In genomic region chr1:144413404-144414118, GRCh38 we compare ENCODE assay signal across 9 cellular contexts. TPM values are rescaled to one million over a fixed set of nuclear protein-coding genes. Genes with fewer than 3 reads are reported as not detected.
DNase-seq lines count a peak whose midpoint lies in the region; ATAC-seq and TF ChIP-seq lines count a peak whose summit lies in the region.
"Not testable (repeated sequence)": the region's sequence is repeated elsewhere in the genome, so short reads cannot be mapped to it uniquely, and the experiment has no call there.
"Had no signal": no experiment of that assay in that cellular context is flagged by ENCODE, and none has a peak within 500 bp of the region (broad histone marks: within the 10 kb centered on the region; RNA-seq: fewer than 3 reads in every experiment).

No MANE protein-coding gene starts in this region.

- peak overlapping the region; percentile 95 for H3K27ac Mint-ChIP-seq in activated CD4-positive, alpha-beta memory T cell treated with anti-CD3 and anti-CD28 coated beads for 36 hours

- not testable (repeated sequence) for H3K9me3 ChIP-seq in A673 (ENCODE audit: low read depth, low read length, poor library complexity, severe bottlenecking); breast epithelium; mesodermal cell (ENCODE audit: control insufficient read depth, low read length); gastrocnemius medialis

- not testable (repeated sequence) for H3K27me3 ChIP-seq in A673 (replicated peaks; ENCODE audit: insufficient read depth, low read depth, low read length, poor library complexity); breast epithelium; gastrocnemius medialis

- peak; percentile 6 for ATAC-seq in GM21515 (IDR thresholded peaks at IDR 0.05; ENCODE audit: unreplicated experiment)
- not testable (repeated sequence) for ATAC-seq in gastrocnemius medialis

- TF ChIP-seq CTCF in A673 (conservative IDR thresholded peaks at IDR 0.05; ENCODE audit: low read depth, low read length); LNCaP clone FGC (IDR thresholded peaks at IDR 0.05; ENCODE audit: control insufficient read depth, extremely low read depth, insufficient read depth); breast epithelium (IDR thresholded peaks at IDR 0.05); fibroblast of the aortic adventitia (IDR thresholded peaks at IDR 0.05; ENCODE audit: insufficient read depth, low read length); gastrocnemius medialis (IDR thresholded peaks at IDR 0.05 in 4 of 5, conservative IDR thresholded peaks at IDR 0.05 in 1 of 5): not testable (repeated sequence)

- POLR2A ChIA-PET in A673 (lab: Charles Lee; ENCODE audit: low non-redundant PET); activated CD4-positive, alpha-beta memory T cell treated with anti-CD3 and anti-CD28 coated beads for 36 hours (lab: Charles Lee): not testable (repeated sequence)

- not testable (repeated sequence) for H3K36me3 ChIP-seq in A673 (ENCODE audit: insufficient read depth, low read length, poor library complexity, severe bottlenecking); breast epithelium; mesodermal cell (ENCODE audit: control insufficient read depth, insufficient read depth, low read length); gastrocnemius medialis

- not testable (repeated sequence) for DNase-seq in A673 (ENCODE audit: low spot score); LNCaP clone FGC (ENCODE audit: low read depth); breast epithelium (ENCODE audit: low spot score in 2 of 2); fibroblast of the aortic adventitia (ENCODE audit: low read depth); gastrocnemius medialis
- DNase-seq in activated CD4-positive, alpha-beta memory T cell treated with anti-CD3 and anti-CD28 coated beads for 36 hours: peak; percentile 14

- H3K27me3 Mint-ChIP-seq in activated CD4-positive, alpha-beta memory T cell treated with anti-CD3 and anti-CD28 coated beads for 36 hours: not testable (repeated sequence)

- H3K4me1 Mint-ChIP-seq in activated CD4-positive, alpha-beta memory T cell treated with anti-CD3 and anti-CD28 coated beads for 36 hours (ENCODE audit: low read depth): not testable (repeated sequence)

- BruUV-seq in A673 (replicated peaks; lab: Mats Ljungman, UMichigan): not testable (repeated sequence)

- in situ Hi-C loops in gastrocnemius medialis (cut with MboI; ENCODE audit: low sequenced_read_pairs in 4 of 4): not testable (repeated sequence)

- H3K9me3 Mint-ChIP-seq in activated CD4-positive, alpha-beta memory T cell treated with anti-CD3 and anti-CD28 coated beads for 36 hours: not testable (repeated sequence)

- H3K36me3 Mint-ChIP-seq in activated CD4-positive, alpha-beta memory T cell treated with anti-CD3 and anti-CD28 coated beads for 36 hours: not testable (repeated sequence)

- WGBS in mesodermal cell (ENCODE audit: insufficient coverage in 2 of 2), 2 experiments: no CpG with 5 or more reads among the region's 26 CpGs

- H3K4me3 Mint-ChIP-seq in activated CD4-positive, alpha-beta memory T cell treated with anti-CD3 and anti-CD28 coated beads for 36 hours: peak overlapping the region; percentile 96

- H3K27ac ChIP-seq in A673 (ENCODE audit: low read depth, low read length, poor library complexity, severe bottlenecking) (peak overlapping the region; percentile 54), gastrocnemius medialis (peak overlapping the region in 3 of 4 donors; percentile 70 to 78 (median 76))
- H3K27ac ChIP-seq in breast epithelium; mesodermal cell (ENCODE audit: low read depth, low read length, severe bottlenecking): not testable (repeated sequence)

- intact Hi-C loops in A673 (cut with micrococcal nuclease; ENCODE audit: unreplicated experiment); activated CD4-positive, alpha-beta memory T cell treated with anti-CD3 and anti-CD28 coated beads for 36 hours (cut with micrococcal nuclease); breast epithelium (cut with DNase I; ENCODE audit: low total_unique reads); gastrocnemius medialis (cut with DNase I; ENCODE audit: low total_unique reads): not testable (repeated sequence)

- H3K4me3 ChIP-seq in A673 (ENCODE audit: low read depth, low read length, poor library complexity, severe bottlenecking) (peak overlapping the region; percentile 36), LNCaP clone FGC (ENCODE audit: low read depth, low read length) (peak overlapping the region; percentile 46), breast epithelium (peak overlapping the region; percentile 44 to 69 (median 47)), fibroblast of the aortic adventitia (ENCODE audit: low read depth, low read length) (peak overlapping the region; percentile 50), mesodermal cell (ENCODE audit: extremely low read depth, insufficient read depth, low read length, poor library complexity, severe bottlenecking) (peak overlapping the region; percentile 31), gastrocnemius medialis (peak overlapping the region; percentile 46 to 61 (median 54))

- TF ChIP-seq POLR2A in breast epithelium (IDR thresholded peaks at IDR 0.05); gastrocnemius medialis (IDR thresholded peaks at IDR 0.05): not testable (repeated sequence)

- CTCF ChIA-PET in A673 (lab: Charles Lee); activated CD4-positive, alpha-beta memory T cell treated with anti-CD3 and anti-CD28 coated beads for 36 hours (lab: Charles Lee): not testable (repeated sequence)

- not testable (repeated sequence) for H3K4me1 ChIP-seq in A673 (ENCODE audit: insufficient read depth, low read length, poor library complexity, severe bottlenecking); breast epithelium; mesodermal cell (ENCODE audit: control insufficient read depth, insufficient read depth, low read length, poor library complexity, severe bottlenecking); gastrocnemius medialis

RNA-seq across cellular contexts. Expression of gene PPIAL4E, which starts 40.1 kb away (rescaled TPM):
- total RNA-seq in A673 (2021) (not detected in 2 replicates), breast epithelium (not detected), fibroblast of the aortic adventitia (ENCODE audit: low replicate concordance) (not detected in 2 replicates), gastrocnemius medialis (not detected)
- total RNA-seq in activated CD4-positive, alpha-beta memory T cell treated with anti-CD3 and anti-CD28 coated beads for 36 hours: not detected
- not detected for polyA plus RNA-seq in mesodermal cell (2013, experiment 1 of 2)
- polyA plus RNA-seq in mesodermal cell (2013, experiment 2 of 2): not detected
- total RNA-seq: glomerular endothelial cell had no signal

RNA-seq across cellular contexts. Expression of gene NBPF15, which starts 47.9 kb away (rescaled TPM):
- total RNA-seq in A673 (2021) (33.9 and 37.0 TPM in 2 replicates), breast epithelium (10 to 100 TPM; 24.5 to 41.6 (median 35.1) TPM), fibroblast of the aortic adventitia (ENCODE audit: low replicate concordance) (38.0 and 43.8 TPM in 2 replicates), gastrocnemius medialis (1 to 10 TPM; 1.6 to 3.3 (median 2.7) TPM)
- 10 to 100 TPM; 56.3 to 58.2 TPM for total RNA-seq in activated CD4-positive, alpha-beta memory T cell treated with anti-CD3 and anti-CD28 coated beads for 36 hours
- 49.0 TPM for polyA plus RNA-seq in mesodermal cell (2013, experiment 1 of 2)
- polyA plus RNA-seq in mesodermal cell (2013, experiment 2 of 2): 44.1 TPM
